1 cellular context compared by ENCODE assay signal in genomic region chr11:74257934-74258553, GRCh38.
TF ChIP-seq lines count a peak whose summit lies in the region.

No MANE protein-coding gene starts in this region.

TF ChIP-seq in A549, 52 proteins besides CTCF, POLR2A, EP300 and RAD21 (continued from another document):
- TF ChIP-seq GATA3 (IDR thresholded peaks at IDR 0.05; ENCODE audit: borderline replicate concordance) = peak; percentile 51; the same call in 1 of the 2 replicates
- TF ChIP-seq JUNB (IDR thresholded peaks at IDR 0.05) = peak; percentile 51
- no peak for TF ChIP-seq ZSCAN20 (CRISPR knock-in tag; IDR thresholded peaks at IDR 0.05)
- peak; percentile 41 for TF ChIP-seq MAX (IDR thresholded peaks at IDR 0.05)
- no peak for TF ChIP-seq HDAC2 (IDR thresholded peaks at IDR 0.05)
- TF ChIP-seq EHMT2 (IDR thresholded peaks at IDR 0.05; ENCODE audit: low read depth) = no peak
- no peak for TF ChIP-seq REST (IDR thresholded peaks at IDR 0.05)
